Comparison of ENCODE assay signal across 1 cellular context in the genomic region with DNA sequence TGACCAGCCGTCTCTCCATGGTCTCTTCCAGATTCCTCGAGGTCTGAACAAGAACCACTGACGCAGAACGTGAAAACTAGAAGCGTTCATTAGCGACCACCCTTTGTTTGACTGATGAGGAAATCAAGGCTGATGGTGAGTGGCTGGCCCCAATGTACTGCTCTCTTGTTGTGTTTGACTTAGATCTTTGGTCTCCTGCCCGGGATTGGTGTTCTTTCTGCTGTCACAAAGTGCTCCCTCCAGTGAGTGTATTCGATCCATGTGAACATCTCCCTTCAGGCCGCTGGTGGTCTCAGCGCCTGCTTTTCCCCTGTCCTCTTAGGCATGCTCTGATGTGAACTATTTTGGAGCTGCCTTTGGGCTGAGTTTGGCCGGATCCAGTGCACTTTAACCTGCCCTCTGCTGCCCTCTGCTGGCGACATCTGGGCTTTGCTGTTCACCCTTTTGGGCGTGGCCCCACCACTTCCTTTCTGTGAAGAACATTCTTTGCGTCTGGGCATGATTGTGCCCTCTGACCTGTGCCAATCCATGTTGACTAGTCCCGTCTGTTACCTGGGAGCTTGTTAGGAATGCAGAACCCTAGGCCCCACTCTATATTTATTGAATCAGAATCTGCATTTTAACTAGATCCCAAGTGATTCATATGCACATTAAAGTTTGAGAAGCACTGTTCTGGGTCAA.
A peak's percentile ranks its signal among the peaks of the same experiment; 100 is the strongest.
TF ChIP-seq lines count a peak whose summit lies in the region.

No MANE protein-coding gene starts in this region.

TF ChIP-seq in HepG2, 621 proteins besides CTCF, POLR2A, EP300 and RAD21 (continued from another document and continues in another):
- TF ChIP-seq, protein P1, sequence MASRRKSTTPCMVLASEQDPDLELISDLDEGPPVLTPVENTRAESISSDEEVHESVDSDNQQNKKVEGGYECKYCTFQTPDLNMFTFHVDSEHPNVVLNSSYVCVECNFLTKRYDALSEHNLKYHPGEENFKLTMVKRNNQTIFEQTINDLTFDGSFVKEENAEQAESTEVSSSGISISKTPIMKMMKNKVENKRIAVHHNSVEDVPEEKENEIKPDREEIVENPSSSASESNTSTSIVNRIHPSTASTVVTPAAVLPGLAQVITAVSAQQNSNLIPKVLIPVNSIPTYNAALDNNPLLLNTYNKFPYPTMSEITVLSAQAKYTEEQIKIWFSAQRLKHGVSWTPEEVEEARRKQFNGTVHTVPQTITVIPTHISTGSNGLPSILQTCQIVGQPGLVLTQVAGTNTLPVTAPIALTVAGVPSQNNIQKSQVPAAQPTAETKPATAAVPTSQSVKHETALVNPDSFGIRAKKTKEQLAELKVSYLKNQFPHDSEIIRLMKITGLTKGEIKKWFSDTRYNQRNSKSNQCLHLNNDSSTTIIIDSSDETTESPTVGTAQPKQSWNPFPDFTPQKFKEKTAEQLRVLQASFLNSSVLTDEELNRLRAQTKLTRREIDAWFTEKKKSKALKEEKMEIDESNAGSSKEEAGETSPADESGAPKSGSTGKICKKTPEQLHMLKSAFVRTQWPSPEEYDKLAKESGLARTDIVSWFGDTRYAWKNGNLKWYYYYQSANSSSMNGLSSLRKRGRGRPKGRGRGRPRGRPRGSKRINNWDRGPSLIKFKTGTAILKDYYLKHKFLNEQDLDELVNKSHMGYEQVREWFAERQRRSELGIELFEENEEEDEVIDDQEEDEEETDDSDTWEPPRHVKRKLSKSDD (CRISPR knock-in tag; IDR thresholded peaks at IDR 0.05; ENCODE audit: low read depth) = peak; percentile 48; the same call in 1 of the 2 replicates
- TF ChIP-seq IRF2 (CRISPR knock-in tag; IDR thresholded peaks at IDR 0.05) (peak; percentile 85), HDAC6 (IDR thresholded peaks at IDR 0.05; ENCODE audit: low read depth, low read length) (no peak), ZNF552 (CRISPR knock-in tag; IDR thresholded peaks at IDR 0.05; ENCODE audit: borderline replicate concordance) (peak; percentile 39; the same call in 1 of the 2 replicates), PHF20 (CRISPR knock-in tag; IDR thresholded peaks at IDR 0.05) (no peak; the same call in 1 of the 2 replicates), ARNT (IDR thresholded peaks at IDR 0.05) (no peak), ZNF224 (CRISPR knock-in tag; IDR thresholded peaks at IDR 0.05) (0 out of 2 replicates have a peak, but pooled peaks have one; percentile 31), SALL1 (CRISPR knock-in tag; IDR thresholded peaks at IDR 0.05) (peak; percentile 99), DR1 (CRISPR knock-in tag; IDR thresholded peaks at IDR 0.05) (no peak), BHLHE40 (IDR thresholded peaks at IDR 0.05; ENCODE audit: low read length) (no peak), THAP11 (CRISPR knock-in tag; IDR thresholded peaks at IDR 0.05) (peak; percentile 81), HOXA3 (CRISPR knock-in tag; IDR thresholded peaks at IDR 0.05) (peak; percentile 64; the same call in 1 of the 2 replicates), STAT5B (CRISPR knock-in tag; IDR thresholded peaks at IDR 0.05) (no peak), ESRRA (CRISPR knock-in tag; IDR thresholded peaks at IDR 0.05; ENCODE audit: low read depth) (peak; percentile 72), BRCA1 (CRISPR knock-in tag; IDR thresholded peaks at IDR 0.05) (no peak; the same call in 1 of the 2 replicates), HNF4G (IDR thresholded peaks at IDR 0.05; ENCODE audit: borderline replicate concordance, low read depth, low read length) (no peak; the same call in 1 of the 2 replicates), HNF4G (CRISPR knock-in tag; IDR thresholded peaks at IDR 0.05; ENCODE audit: borderline replicate concordance, low read depth) (peak; percentile 77), ZNF136 (CRISPR knock-in tag; IDR thresholded peaks at IDR 0.05; ENCODE audit: low read depth) (peak; percentile 64; the same call in 1 of the 2 replicates), ZFAT (CRISPR knock-in tag; conservative IDR thresholded peaks at IDR 0.05) (no peak), AGO2 (optimal IDR thresholded peaks at IDR 0.05; ENCODE audit: low read depth, low read length) (no peak), PCBP1 (IDR thresholded peaks at IDR 0.05; ENCODE audit: borderline replicate concordance, low read depth, low read length) (no peak), AHR (CRISPR knock-in tag; IDR thresholded peaks at IDR 0.05) (0 out of 2 replicates have a peak, but pooled peaks have one; percentile 86), MYC (CRISPR knock-in tag; IDR thresholded peaks at IDR 0.05; ENCODE audit: borderline replicate concordance) (0 out of 2 replicates have a peak, but pooled peaks have one; percentile 41), TEAD3 (CRISPR knock-in tag; optimal IDR thresholded peaks at IDR 0.05; ENCODE audit: borderline replicate concordance) (peak; percentile 93), BCL6 (CRISPR knock-in tag; IDR thresholded peaks at IDR 0.05) (no peak; the same call in 1 of the 2 replicates), ZBTB20 (CRISPR knock-in tag; IDR thresholded peaks at IDR 0.05; ENCODE audit: borderline replicate concordance, low read depth) (peak; percentile 38; the same call in 1 of the 2 replicates), KDM5A (IDR thresholded peaks at IDR 0.05; ENCODE audit: borderline replicate concordance, low read length) (peak; percentile 55; the same call in 1 of the 2 replicates), NFRKB (IDR thresholded peaks at IDR 0.05) (no peak), HNRNPH1 (optimal IDR thresholded peaks at IDR 0.05; ENCODE audit: low read depth, low read length) (no peak), ERF (CRISPR knock-in tag; IDR thresholded peaks at IDR 0.05) (peak; percentile 94), ZNF652 (CRISPR knock-in tag; IDR thresholded peaks at IDR 0.05; ENCODE audit: borderline replicate concordance, low read depth) (peak; percentile 36; the same call in 1 of the 2 replicates), THYN1 (CRISPR knock-in tag; IDR thresholded peaks at IDR 0.05; ENCODE audit: borderline replicate concordance, low read depth) (no peak), TSC22D2 (CRISPR knock-in tag; IDR thresholded peaks at IDR 0.05; ENCODE audit: borderline replicate concordance) (0 out of 2 replicates have a peak, but pooled peaks have one; percentile 78), ZNF296 (CRISPR knock-in tag; conservative IDR thresholded peaks at IDR 0.05) (no peak), SMAD9 (CRISPR knock-in tag; IDR thresholded peaks at IDR 0.05) (no peak), HHEX (CRISPR knock-in tag; IDR thresholded peaks at IDR 0.05) (0 out of 2 replicates have a peak, but pooled peaks have one; percentile 8)
- TF ChIP-seq, protein P2, sequence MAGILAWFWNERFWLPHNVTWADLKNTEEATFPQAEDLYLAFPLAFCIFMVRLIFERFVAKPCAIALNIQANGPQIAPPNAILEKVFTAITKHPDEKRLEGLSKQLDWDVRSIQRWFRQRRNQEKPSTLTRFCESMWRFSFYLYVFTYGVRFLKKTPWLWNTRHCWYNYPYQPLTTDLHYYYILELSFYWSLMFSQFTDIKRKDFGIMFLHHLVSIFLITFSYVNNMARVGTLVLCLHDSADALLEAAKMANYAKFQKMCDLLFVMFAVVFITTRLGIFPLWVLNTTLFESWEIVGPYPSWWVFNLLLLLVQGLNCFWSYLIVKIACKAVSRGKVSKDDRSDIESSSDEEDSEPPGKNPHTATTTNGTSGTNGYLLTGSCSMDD (CRISPR knock-in tag; IDR thresholded peaks at IDR 0.05) = no peak
- TF ChIP-seq, protein P3, sequence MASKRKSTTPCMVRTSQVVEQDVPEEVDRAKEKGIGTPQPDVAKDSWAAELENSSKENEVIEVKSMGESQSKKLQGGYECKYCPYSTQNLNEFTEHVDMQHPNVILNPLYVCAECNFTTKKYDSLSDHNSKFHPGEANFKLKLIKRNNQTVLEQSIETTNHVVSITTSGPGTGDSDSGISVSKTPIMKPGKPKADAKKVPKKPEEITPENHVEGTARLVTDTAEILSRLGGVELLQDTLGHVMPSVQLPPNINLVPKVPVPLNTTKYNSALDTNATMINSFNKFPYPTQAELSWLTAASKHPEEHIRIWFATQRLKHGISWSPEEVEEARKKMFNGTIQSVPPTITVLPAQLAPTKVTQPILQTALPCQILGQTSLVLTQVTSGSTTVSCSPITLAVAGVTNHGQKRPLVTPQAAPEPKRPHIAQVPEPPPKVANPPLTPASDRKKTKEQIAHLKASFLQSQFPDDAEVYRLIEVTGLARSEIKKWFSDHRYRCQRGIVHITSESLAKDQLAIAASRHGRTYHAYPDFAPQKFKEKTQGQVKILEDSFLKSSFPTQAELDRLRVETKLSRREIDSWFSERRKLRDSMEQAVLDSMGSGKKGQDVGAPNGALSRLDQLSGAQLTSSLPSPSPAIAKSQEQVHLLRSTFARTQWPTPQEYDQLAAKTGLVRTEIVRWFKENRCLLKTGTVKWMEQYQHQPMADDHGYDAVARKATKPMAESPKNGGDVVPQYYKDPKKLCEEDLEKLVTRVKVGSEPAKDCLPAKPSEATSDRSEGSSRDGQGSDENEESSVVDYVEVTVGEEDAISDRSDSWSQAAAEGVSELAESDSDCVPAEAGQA (IDR thresholded peaks at IDR 0.05; ENCODE audit: low read depth) = no peak
- TF ChIP-seq, protein P3 (CRISPR knock-in tag; IDR thresholded peaks at IDR 0.05; ENCODE audit: borderline replicate concordance) = no peak
- TF ChIP-seq, protein P4, sequence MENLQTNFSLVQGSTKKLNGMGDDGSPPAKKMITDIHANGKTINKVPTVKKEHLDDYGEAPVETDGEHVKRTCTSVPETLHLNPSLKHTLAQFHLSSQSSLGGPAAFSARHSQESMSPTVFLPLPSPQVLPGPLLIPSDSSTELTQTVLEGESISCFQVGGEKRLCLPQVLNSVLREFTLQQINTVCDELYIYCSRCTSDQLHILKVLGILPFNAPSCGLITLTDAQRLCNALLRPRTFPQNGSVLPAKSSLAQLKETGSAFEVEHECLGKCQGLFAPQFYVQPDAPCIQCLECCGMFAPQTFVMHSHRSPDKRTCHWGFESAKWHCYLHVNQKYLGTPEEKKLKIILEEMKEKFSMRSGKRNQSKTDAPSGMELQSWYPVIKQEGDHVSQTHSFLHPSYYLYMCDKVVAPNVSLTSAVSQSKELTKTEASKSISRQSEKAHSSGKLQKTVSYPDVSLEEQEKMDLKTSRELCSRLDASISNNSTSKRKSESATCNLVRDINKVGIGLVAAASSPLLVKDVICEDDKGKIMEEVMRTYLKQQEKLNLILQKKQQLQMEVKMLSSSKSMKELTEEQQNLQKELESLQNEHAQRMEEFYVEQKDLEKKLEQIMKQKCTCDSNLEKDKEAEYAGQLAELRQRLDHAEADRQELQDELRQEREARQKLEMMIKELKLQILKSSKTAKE (CRISPR knock-in tag; IDR thresholded peaks at IDR 0.05; ENCODE audit: borderline replicate concordance) = no peak
- TF ChIP-seq, protein P5, sequence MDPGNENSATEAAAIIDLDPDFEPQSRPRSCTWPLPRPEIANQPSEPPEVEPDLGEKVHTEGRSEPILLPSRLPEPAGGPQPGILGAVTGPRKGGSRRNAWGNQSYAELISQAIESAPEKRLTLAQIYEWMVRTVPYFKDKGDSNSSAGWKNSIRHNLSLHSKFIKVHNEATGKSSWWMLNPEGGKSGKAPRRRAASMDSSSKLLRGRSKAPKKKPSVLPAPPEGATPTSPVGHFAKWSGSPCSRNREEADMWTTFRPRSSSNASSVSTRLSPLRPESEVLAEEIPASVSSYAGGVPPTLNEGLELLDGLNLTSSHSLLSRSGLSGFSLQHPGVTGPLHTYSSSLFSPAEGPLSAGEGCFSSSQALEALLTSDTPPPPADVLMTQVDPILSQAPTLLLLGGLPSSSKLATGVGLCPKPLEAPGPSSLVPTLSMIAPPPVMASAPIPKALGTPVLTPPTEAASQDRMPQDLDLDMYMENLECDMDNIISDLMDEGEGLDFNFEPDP (CRISPR knock-in tag; conservative IDR thresholded peaks at IDR 0.05) = no peak
- TF ChIP-seq, protein P6, sequence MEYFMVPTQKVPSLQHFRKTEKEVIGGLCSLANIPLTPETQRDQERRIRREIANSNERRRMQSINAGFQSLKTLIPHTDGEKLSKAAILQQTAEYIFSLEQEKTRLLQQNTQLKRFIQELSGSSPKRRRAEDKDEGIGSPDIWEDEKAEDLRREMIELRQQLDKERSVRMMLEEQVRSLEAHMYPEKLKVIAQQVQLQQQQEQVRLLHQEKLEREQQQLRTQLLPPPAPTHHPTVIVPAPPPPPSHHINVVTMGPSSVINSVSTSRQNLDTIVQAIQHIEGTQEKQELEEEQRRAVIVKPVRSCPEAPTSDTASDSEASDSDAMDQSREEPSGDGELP (IDR thresholded peaks at IDR 0.05; ENCODE audit: borderline replicate concordance, low read depth) = no peak
- TF ChIP-seq, protein P7, sequence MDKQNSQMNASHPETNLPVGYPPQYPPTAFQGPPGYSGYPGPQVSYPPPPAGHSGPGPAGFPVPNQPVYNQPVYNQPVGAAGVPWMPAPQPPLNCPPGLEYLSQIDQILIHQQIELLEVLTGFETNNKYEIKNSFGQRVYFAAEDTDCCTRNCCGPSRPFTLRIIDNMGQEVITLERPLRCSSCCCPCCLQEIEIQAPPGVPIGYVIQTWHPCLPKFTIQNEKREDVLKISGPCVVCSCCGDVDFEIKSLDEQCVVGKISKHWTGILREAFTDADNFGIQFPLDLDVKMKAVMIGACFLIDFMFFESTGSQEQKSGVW (CRISPR knock-in tag; IDR thresholded peaks at IDR 0.05; ENCODE audit: borderline replicate concordance) = no peak
